2 cellular contexts compared by ENCODE assay signal in genomic region chr22:45459235-45459634, GRCh38.
TF ChIP-seq lines count a peak whose summit lies in the region.

No MANE protein-coding gene starts in this region.

TF ChIP-seq in IMR-90, 13 proteins besides CTCF, POLR2A, EP300 and RAD21:
- TF ChIP-seq SMC3 (IDR thresholded peaks at IDR 0.05; ENCODE audit: low read depth, low read length) (no peak), BHLHE40 (IDR thresholded peaks at IDR 0.05; ENCODE audit: low read depth, low read length) (no peak), MXI1 (IDR thresholded peaks at IDR 0.05; ENCODE audit: borderline replicate concordance, low read depth, low read length) (no peak), CHD1 (IDR thresholded peaks at IDR 0.05; ENCODE audit: low read depth, low read length) (no peak), FOS (IDR thresholded peaks at IDR 0.05; ENCODE audit: low read depth, low read length) (no peak), RCOR1 (IDR thresholded peaks at IDR 0.05; ENCODE audit: insufficient replicate concordance, low read length) (no peak), MAFK (IDR thresholded peaks at IDR 0.05; ENCODE audit: low read depth, low read length) (no peak)
- TF ChIP-seq, protein P1, sequence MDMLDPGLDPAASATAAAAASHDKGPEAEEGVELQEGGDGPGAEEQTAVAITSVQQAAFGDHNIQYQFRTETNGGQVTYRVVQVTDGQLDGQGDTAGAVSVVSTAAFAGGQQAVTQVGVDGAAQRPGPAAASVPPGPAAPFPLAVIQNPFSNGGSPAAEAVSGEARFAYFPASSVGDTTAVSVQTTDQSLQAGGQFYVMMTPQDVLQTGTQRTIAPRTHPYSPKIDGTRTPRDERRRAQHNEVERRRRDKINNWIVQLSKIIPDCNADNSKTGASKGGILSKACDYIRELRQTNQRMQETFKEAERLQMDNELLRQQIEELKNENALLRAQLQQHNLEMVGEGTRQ (IDR thresholded peaks at IDR 0.05; ENCODE audit: low read depth, low read length), result no peak

TF ChIP-seq in H1, 55 proteins besides CTCF, POLR2A, EP300 and RAD21:
- TF ChIP-seq RBBP5 (IDR thresholded peaks at IDR 0.05; ENCODE audit: borderline replicate concordance, low read depth, low read length) (no peak), TAF7 (optimal IDR thresholded peaks at IDR 0.05; ENCODE audit: borderline replicate concordance, low read depth, low read length) (no peak)
